In genomic region chr11:61429691-61430582, GRCh38 we compare ENCODE assay signal across 1 cellular context.
TF ChIP-seq lines count a peak whose summit lies in the region.

Gene CPSF7, minus strand, starts transcription at chr11:61429975. Its CDS starts 740 bp downstream, at chr11:61429235.
Gene SDHAF2, plus strand, starts transcription at chr11:61430124. Its CDS starts 23 bp downstream, at chr11:61430147.

TF ChIP-seq in HepG2, 621 proteins besides CTCF, POLR2A, EP300 and RAD21 (continued from another document and continues in another):
- TF ChIP-seq, protein P1, sequence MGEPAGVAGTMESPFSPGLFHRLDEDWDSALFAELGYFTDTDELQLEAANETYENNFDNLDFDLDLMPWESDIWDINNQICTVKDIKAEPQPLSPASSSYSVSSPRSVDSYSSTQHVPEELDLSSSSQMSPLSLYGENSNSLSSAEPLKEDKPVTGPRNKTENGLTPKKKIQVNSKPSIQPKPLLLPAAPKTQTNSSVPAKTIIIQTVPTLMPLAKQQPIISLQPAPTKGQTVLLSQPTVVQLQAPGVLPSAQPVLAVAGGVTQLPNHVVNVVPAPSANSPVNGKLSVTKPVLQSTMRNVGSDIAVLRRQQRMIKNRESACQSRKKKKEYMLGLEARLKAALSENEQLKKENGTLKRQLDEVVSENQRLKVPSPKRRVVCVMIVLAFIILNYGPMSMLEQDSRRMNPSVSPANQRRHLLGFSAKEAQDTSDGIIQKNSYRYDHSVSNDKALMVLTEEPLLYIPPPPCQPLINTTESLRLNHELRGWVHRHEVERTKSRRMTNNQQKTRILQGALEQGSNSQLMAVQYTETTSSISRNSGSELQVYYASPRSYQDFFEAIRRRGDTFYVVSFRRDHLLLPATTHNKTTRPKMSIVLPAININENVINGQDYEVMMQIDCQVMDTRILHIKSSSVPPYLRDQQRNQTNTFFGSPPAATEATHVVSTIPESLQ (CRISPR knock-in tag; conservative IDR thresholded peaks at IDR 0.05), result no peak
- TF ChIP-seq HOXA7 (CRISPR knock-in tag; IDR thresholded peaks at IDR 0.05) (no peak), AGO2 (optimal IDR thresholded peaks at IDR 0.05; ENCODE audit: low read depth, low read length) (peak; percentile 96), ZNF720 (CRISPR knock-in tag; IDR thresholded peaks at IDR 0.05) (no peak), ZNF124 (CRISPR knock-in tag; IDR thresholded peaks at IDR 0.05) (0 out of 2 replicates have a peak, but pooled peaks have one; percentile 48), IRF2 (CRISPR knock-in tag; IDR thresholded peaks at IDR 0.05) (peak; percentile 65; the same call in 1 of the 2 replicates), USF2 (IDR thresholded peaks at IDR 0.05; ENCODE audit: low read depth, low read length) (no peak), USF2 (CRISPR knock-in tag; IDR thresholded peaks at IDR 0.05; ENCODE audit: borderline replicate concordance) (peak; percentile 29; the same call in 1 of the 2 replicates), POGZ (CRISPR knock-in tag; IDR thresholded peaks at IDR 0.05) (no peak; the same call in none of the 2 replicates), SIX1 (CRISPR knock-in tag; IDR thresholded peaks at IDR 0.05; ENCODE audit: borderline replicate concordance) (no peak), REPIN1 (CRISPR knock-in tag; IDR thresholded peaks at IDR 0.05; ENCODE audit: borderline replicate concordance, low read depth) (peak; percentile 74), KAT8 (CRISPR knock-in tag; IDR thresholded peaks at IDR 0.05) (peak; percentile 93), ELF1 (CRISPR knock-in tag; IDR thresholded peaks at IDR 0.05) (peak; percentile 94), ZBTB3 (CRISPR knock-in tag; IDR thresholded peaks at IDR 0.05; ENCODE audit: borderline replicate concordance, low read depth) (peak; percentile 73), KLF16 (CRISPR knock-in tag; IDR thresholded peaks at IDR 0.05) (peak in 1 of 2 experiments; percentile 73; a peak in 1 of 4 replicates), NFAT5 (CRISPR knock-in tag; IDR thresholded peaks at IDR 0.05) (peak; percentile 88), MED13 (CRISPR knock-in tag; IDR thresholded peaks at IDR 0.05) (peak; percentile 53; the same call in 1 of the 2 replicates), SRSF1 (optimal IDR thresholded peaks at IDR 0.05; ENCODE audit: low read depth, low read length) (peak; percentile 66), FOXP1 (IDR thresholded peaks at IDR 0.05) (no peak), FOXP1 (CRISPR knock-in tag; IDR thresholded peaks at IDR 0.05) (no peak), ZNF761 (CRISPR knock-in tag; conservative IDR thresholded peaks at IDR 0.05) (0 out of 2 replicates have a peak, but pooled peaks have one; percentile 25), ZNF747 (CRISPR knock-in tag; IDR thresholded peaks at IDR 0.05; ENCODE audit: borderline replicate concordance) (peak; percentile 77), ZNF136 (CRISPR knock-in tag; IDR thresholded peaks at IDR 0.05; ENCODE audit: low read depth) (0 out of 2 replicates have a peak, but pooled peaks have one; percentile 59), ZSCAN5A (CRISPR knock-in tag; IDR thresholded peaks at IDR 0.05; ENCODE audit: borderline replicate concordance) (0 out of 2 replicates have a peak, but pooled peaks have one; percentile 54), NAIF1 (CRISPR knock-in tag; IDR thresholded peaks at IDR 0.05; ENCODE audit: borderline replicate concordance) (no peak; the same call in 1 of the 2 replicates), MED8 (CRISPR knock-in tag; IDR thresholded peaks at IDR 0.05; ENCODE audit: insufficient replicate concordance) (peak; percentile 79), ZNF501 (CRISPR knock-in tag; IDR thresholded peaks at IDR 0.05) (peak; percentile 98), ZFP90 (CRISPR knock-in tag; IDR thresholded peaks at IDR 0.05; ENCODE audit: borderline replicate concordance) (peak; percentile 70; the same call in 1 of the 2 replicates), MTA3 (CRISPR knock-in tag; IDR thresholded peaks at IDR 0.05) (no peak), SP4 (CRISPR knock-in tag; IDR thresholded peaks at IDR 0.05) (peak; percentile 88), ZNF530 (CRISPR knock-in tag; IDR thresholded peaks at IDR 0.05; ENCODE audit: low read depth) (no peak), MLLT10 (CRISPR knock-in tag; IDR thresholded peaks at IDR 0.05) (no peak), ZBTB1 (CRISPR knock-in tag; IDR thresholded peaks at IDR 0.05; ENCODE audit: borderline replicate concordance) (no peak), ZSCAN21 (CRISPR knock-in tag; IDR thresholded peaks at IDR 0.05; ENCODE audit: borderline replicate concordance) (peak; percentile 53), RXRA (CRISPR knock-in tag; IDR thresholded peaks at IDR 0.05) (0 out of 2 replicates have a peak, but pooled peaks have one; percentile 5), ZBTB10 (CRISPR knock-in tag; IDR thresholded peaks at IDR 0.05; ENCODE audit: borderline replicate concordance) (0 out of 2 replicates have a peak, but pooled peaks have one; percentile 40), ZNF543 (CRISPR knock-in tag; IDR thresholded peaks at IDR 0.05) (peak; percentile 88; the same call in 1 of the 2 replicates), SP2 (CRISPR knock-in tag; IDR thresholded peaks at IDR 0.05) (peak; percentile 86), ZSCAN20 (CRISPR knock-in tag; IDR thresholded peaks at IDR 0.05; ENCODE audit: borderline replicate concordance) (peak; percentile 42; the same call in 1 of the 2 replicates), ZNF44 (CRISPR knock-in tag; IDR thresholded peaks at IDR 0.05) (no peak), ZNF230 (CRISPR knock-in tag; IDR thresholded peaks at IDR 0.05) (no peak; the same call in none of the 2 replicates), NBN (conservative IDR thresholded peaks at IDR 0.05) (no peak), ESRRA (CRISPR knock-in tag; IDR thresholded peaks at IDR 0.05; ENCODE audit: low read depth) (peak; percentile 25), HNRNPK (IDR thresholded peaks at IDR 0.05; ENCODE audit: low read depth, low read length, poor library complexity, severe bottlenecking) (peak; percentile 95), TFDP2 (CRISPR knock-in tag; IDR thresholded peaks at IDR 0.05) (peak; percentile 87)
- TF ChIP-seq, protein P2, sequence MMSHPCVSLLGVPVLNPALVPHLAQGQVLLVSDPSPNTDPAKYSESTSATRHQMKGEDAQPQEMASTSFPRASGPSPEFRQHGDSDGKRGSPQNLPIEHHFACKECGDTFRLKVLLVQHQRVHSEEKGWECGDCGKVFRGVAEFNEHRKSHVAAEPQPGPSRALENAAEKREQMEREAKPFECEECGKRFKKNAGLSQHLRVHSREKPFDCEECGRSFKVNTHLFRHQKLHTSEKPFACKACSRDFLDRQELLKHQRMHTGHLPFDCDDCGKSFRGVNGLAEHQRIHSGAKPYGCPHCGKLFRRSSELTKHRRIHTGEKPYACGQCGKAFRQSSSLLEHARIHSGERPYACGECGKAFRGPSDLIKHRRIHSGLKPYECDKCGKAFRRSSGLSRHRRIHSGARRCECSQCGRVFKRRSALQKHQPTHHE (CRISPR knock-in tag; IDR thresholded peaks at IDR 0.05; ENCODE audit: borderline replicate concordance), result peak; percentile 84
- TF ChIP-seq, protein P3, sequence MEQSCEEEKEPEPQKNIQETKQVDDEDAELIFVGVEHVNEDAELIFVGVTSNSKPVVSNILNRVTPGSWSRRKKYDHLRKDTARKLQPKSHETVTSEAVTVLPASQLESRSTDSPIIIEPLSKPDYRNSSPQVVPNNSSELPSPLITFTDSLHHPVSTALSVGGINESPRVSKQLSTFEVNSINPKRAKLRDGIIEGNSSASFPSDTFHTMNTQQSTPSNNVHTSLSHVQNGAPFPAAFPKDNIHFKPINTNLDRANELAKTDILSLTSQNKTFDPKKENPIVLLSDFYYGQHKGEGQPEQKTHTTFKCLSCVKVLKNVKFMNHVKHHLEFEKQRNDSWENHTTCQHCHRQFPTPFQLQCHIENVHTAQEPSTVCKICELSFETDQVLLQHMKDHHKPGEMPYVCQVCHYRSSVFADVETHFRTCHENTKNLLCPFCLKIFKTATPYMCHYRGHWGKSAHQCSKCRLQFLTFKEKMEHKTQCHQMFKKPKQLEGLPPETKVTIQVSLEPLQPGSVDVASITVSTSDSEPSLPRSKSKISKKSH (CRISPR knock-in tag; IDR thresholded peaks at IDR 0.05; ENCODE audit: borderline replicate concordance), result peak; percentile 11; the same call in 1 of the 2 replicates
